In the genomic region with DNA sequence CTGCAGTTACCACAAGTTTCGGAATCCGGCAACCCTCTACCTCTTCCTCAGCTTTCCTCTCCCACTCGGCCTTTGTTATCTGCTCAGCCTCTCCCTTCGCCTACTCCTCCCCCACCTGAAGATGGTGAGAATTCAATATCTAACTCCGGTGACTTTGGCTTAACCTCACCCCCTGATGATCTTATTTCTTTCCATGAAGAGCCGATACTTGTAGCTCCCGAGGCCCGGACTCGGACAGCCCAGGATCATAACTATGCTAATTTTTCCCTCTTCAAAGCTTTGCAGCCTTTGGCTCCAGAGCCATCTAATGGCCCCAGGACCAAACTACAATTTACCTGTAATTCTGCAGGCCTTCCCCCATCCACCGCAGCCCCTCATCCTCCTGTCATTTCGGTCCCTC, we compare ENCODE assay signal across 8 cellular contexts.
DNase-seq lines count a peak whose midpoint lies in the region; ATAC-seq lines count a peak whose summit lies in the region.

No MANE protein-coding gene starts in this region.

- DNase-seq in ACHN (peak; percentile 56), HuH-7 (ENCODE audit: low spot score) (peak; percentile 39), T47D (ENCODE audit: low read depth in 1 of 2, low spot score in 1 of 2) (peak; percentile 10 to 58), left kidney (ENCODE audit: low read depth, low spot score) (peak; percentile 69)
- no peak for DNase-seq in activated T-cell treated with anti-CD3 and anti-CD28 coated beads, Interleukin-2, amount 50 U/mL, for 1 hour

- no peak for ATAC-seq in HG03521 (IDR thresholded peaks at IDR 0.05; ENCODE audit: unreplicated experiment)
- ATAC-seq in HG03175 (IDR thresholded peaks at IDR 0.05; ENCODE audit: unreplicated experiment), result no peak
- no peak for ATAC-seq in GM21786 (IDR thresholded peaks at IDR 0.05; ENCODE audit: unreplicated experiment)

- in situ Hi-C loops in ACHN (cut with HindIII; ENCODE audit: low pct_ligation_motif_present, low pct_unique_long_range_greater_than_20kb, low sequenced_read_pairs), result no loop called here
- in situ Hi-C loops in T47D (cut with HindIII; ENCODE audit: low pct_unique_long_range_greater_than_20kb, low sequenced_read_pairs), result no loop called here
